8 cellular contexts compared by ENCODE assay signal in the genomic region with DNA sequence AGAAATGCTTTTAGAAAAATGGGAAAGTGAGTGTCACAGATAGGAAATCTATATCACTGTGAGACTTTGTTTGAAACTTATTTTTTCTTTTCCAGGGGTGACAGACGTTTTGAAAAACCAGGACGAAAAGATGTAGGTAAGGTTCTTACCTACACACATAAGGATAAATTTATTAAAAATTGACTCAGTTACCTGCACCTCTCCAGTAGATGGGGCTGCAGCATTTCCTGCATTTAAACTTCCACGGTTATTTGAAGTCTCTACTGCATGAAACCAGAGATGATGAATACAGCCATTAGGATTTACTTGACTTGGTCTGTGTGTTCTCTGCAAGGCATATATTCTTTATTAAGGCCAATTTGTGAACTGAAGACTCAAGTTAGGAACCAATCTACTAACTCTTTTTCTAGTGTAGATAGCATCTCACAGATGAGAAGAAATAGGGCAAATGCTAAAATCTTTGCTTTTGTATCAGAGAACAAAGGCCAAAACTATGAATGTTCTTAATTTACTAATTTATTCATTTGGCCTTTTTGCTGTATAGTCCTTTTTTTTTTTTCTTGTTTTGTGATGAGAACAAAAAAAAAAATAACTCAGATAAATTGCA. TPM values are rescaled to one million over a fixed set of nuclear protein-coding genes. Genes with fewer than 3 reads are reported as not detected.
A peak's percentile ranks its signal among the peaks of the same experiment; 100 is the strongest.
DNase-seq lines count a peak whose midpoint lies in the region; ATAC-seq and TF ChIP-seq lines count a peak whose summit lies in the region.

No MANE protein-coding gene starts in this region.

- H3K27ac ChIP-seq in fibroblast of lung (ENCODE audit: insufficient read depth, low read length): no peak overlapping the region
- H3K27ac ChIP-seq in smooth muscle cell (ENCODE audit: low read depth): no peak overlapping the region

- H3K27ac Mint-ChIP-seq in activated CD8-positive, alpha-beta memory T cell treated with anti-CD3 and anti-CD28 coated beads, Interleukin-2, amount 10 ng/mL, durations not matched to agents 7 days and 5 days: no peak overlapping the region

- H3K4me3 ChIP-seq in WI38 (ENCODE audit: low read depth, low read length) (no peak overlapping the region), fibroblast of lung (replicated peaks in 1 of 4; ENCODE audit: control extremely low read depth in 1 of 4, insufficient read depth in 1 of 4, low read depth in 3 of 4, low read length in 4 of 4) (no peak overlapping the region), smooth muscle cell (no peak overlapping the region)

- peaks cover 20% of the 10 kb centered on the region for H3K4me1 Mint-ChIP-seq in activated CD8-positive, alpha-beta memory T cell treated with anti-CD3 and anti-CD28 coated beads, Interleukin-2, amount 10 ng/mL, durations not matched to agents 7 days and 5 days

- 73% methylated on average over 3 of the region's 3 CpGs for WGBS in smooth muscle cell (ENCODE audit: low lambda C conversion rate)

- peaks cover 29% of the 10 kb centered on the region for H3K36me3 Mint-ChIP-seq in activated CD8-positive, alpha-beta memory T cell treated with anti-CD3 and anti-CD28 coated beads, Interleukin-2, amount 10 ng/mL, durations not matched to agents 7 days and 5 days

- H4K20me1 ChIP-seq in fibroblast of lung (ENCODE audit: control insufficient read depth, extremely low read depth, insufficient read depth, low read length): no peaks in the 10 kb centered on the region
- H4K20me1 ChIP-seq in smooth muscle cell (ENCODE audit: low read depth): no peaks in the 10 kb centered on the region

- H3K4me3 Mint-ChIP-seq in activated CD8-positive, alpha-beta memory T cell treated with anti-CD3 and anti-CD28 coated beads, Interleukin-2, amount 10 ng/mL, durations not matched to agents 7 days and 5 days: no peak overlapping the region

- CTCF ChIA-PET in activated CD8-positive, alpha-beta memory T cell treated with anti-CD3 and anti-CD28 coated beads, Interleukin-2, amount 10 ng/mL, durations not matched to agents 7 days and 5 days (lab: Charles Lee): interaction anchor here (0.7 kb wide), 1 partner anchor 9 kb away, joined by 3 read pairs; no protein-coding TSS in a partner anchor

- H3K36me3 ChIP-seq in fibroblast of lung (ENCODE audit: control insufficient read depth, insufficient read depth, low read length) (peaks cover 3% of the 10 kb centered on the region), smooth muscle cell (ENCODE audit: low read depth) (peaks cover 10% of the 10 kb centered on the region)

- DNase-seq in activated CD8-positive, alpha-beta memory T cell treated with anti-CD3 and anti-CD28 coated beads, Interleukin-2, amount 10 ng/mL, durations not matched to agents 7 days and 5 days: peak; percentile 57
- no peak for DNase-seq in activated CD8-positive, alpha-beta memory T cell treated with anti-CD3 and anti-CD28 coated beads for 24 hours
- peak; percentile 15 for DNase-seq in LoVo (ENCODE audit: low spot score)
- DNase-seq in fibroblast of lung (ENCODE audit: low read depth in 2 of 2): peak; percentile 39 to 47
- DNase-seq in smooth muscle cell (lab: John Stamatoyannopoulos, UW; ENCODE audit: unreplicated experiment): no peak
- DNase-seq in NCI-H187 treated with DMSO at 0.1 percent for 48 hours (lab: John Stamatoyannopoulos, UW): no peak

- H3K27me3 ChIP-seq in fibroblast of lung (ENCODE audit: control insufficient read depth, insufficient read depth, low read length): no peaks in the 10 kb centered on the region
- no peaks in the 10 kb centered on the region for H3K27me3 ChIP-seq in smooth muscle cell (ENCODE audit: low read depth)

- H3K79me2 ChIP-seq in fibroblast of lung (ENCODE audit: control insufficient read depth, insufficient read depth, low read length) (no peaks in the 10 kb centered on the region), smooth muscle cell (ENCODE audit: low read depth) (no peaks in the 10 kb centered on the region)

- no peaks in the 10 kb centered on the region for H3K27me3 Mint-ChIP-seq in activated CD8-positive, alpha-beta memory T cell treated with anti-CD3 and anti-CD28 coated beads, Interleukin-2, amount 10 ng/mL, durations not matched to agents 7 days and 5 days

- TF ChIP-seq CTCF in WI38 (IDR thresholded peaks at IDR 0.05; ENCODE audit: low read depth, low read length): peak; percentile 26; the same call in 1 of the 2 replicates
- TF ChIP-seq CTCF in fibroblast of lung (conservative IDR thresholded peaks at IDR 0.05 in 1 of 2, IDR thresholded peaks at IDR 0.05 in 1 of 2; ENCODE audit: low read depth in 1 of 2, low read length in 2 of 2): peak; percentile 34 to 50
- peak; percentile 51 for TF ChIP-seq CTCF in smooth muscle cell (IDR thresholded peaks at IDR 0.05; ENCODE audit: borderline replicate concordance, insufficient read depth, poor library complexity, severe bottlenecking)

- H3K9me3 Mint-ChIP-seq in activated CD8-positive, alpha-beta memory T cell treated with anti-CD3 and anti-CD28 coated beads, Interleukin-2, amount 10 ng/mL, durations not matched to agents 7 days and 5 days (ENCODE audit: low read depth): no peaks in the 10 kb centered on the region

- no peak overlapping the region for H3K9ac ChIP-seq in fibroblast of lung (ENCODE audit: insufficient read depth, low read length)
- no peak overlapping the region for H3K9ac ChIP-seq in smooth muscle cell (ENCODE audit: low read depth)

- H2AFZ ChIP-seq in fibroblast of lung (ENCODE audit: low read length): no peak overlapping the region
- no peak overlapping the region for H2AFZ ChIP-seq in smooth muscle cell (ENCODE audit: low read depth)

- no peaks in the 10 kb centered on the region for H3F3A ChIP-seq in smooth muscle cell (ENCODE audit: low read depth)

- H3K4me2 ChIP-seq in fibroblast of lung (ENCODE audit: extremely low read depth, insufficient read depth, low read length): no peak overlapping the region
- no peak overlapping the region for H3K4me2 ChIP-seq in smooth muscle cell

- H3K4me1 ChIP-seq in fibroblast of lung (ENCODE audit: control insufficient read depth, extremely low read depth, insufficient read depth, low read length): no peaks in the 10 kb centered on the region
- H3K4me1 ChIP-seq in smooth muscle cell (ENCODE audit: low read depth): no peaks in the 10 kb centered on the region

- peak; percentile 39 for ATAC-seq in activated CD8-positive, alpha-beta memory T cell treated with anti-CD3 and anti-CD28 coated beads, Interleukin-2, amount 10 ng/mL, durations not matched to agents 7 days and 5 days
- no peak for ATAC-seq in GM19467 (IDR thresholded peaks at IDR 0.05; ENCODE audit: unreplicated experiment)

- H3K9me3 ChIP-seq in fibroblast of lung (ENCODE audit: control insufficient read depth, insufficient read depth, low read depth, low read length) (no peaks in the 10 kb centered on the region), smooth muscle cell (replicated peaks; ENCODE audit: low read depth) (no peaks in the 10 kb centered on the region)

RNA-seq across cellular contexts. Expression of a gene that starts 15.0 kb away (rescaled TPM):
- total RNA-seq in activated CD8-positive, alpha-beta memory T cell treated with anti-CD3 and anti-CD28 coated beads, Interleukin-2, amount 10 ng/mL, durations not matched to agents 7 days and 5 days: not detected
- not detected in 2 replicates for total RNA-seq in fibroblast of lung
- not detected in 2 replicates for polyA plus RNA-seq in fibroblast of lung
- polyA plus RNA-seq in fibroblast of lung (2012): not detected in 2 replicates
- not detected in 2 replicates for polyA minus RNA-seq in fibroblast of lung (ENCODE audit: low replicate concordance)
- 0.13 TPM in 1 of 2 replicates, not detected in the other for total RNA-seq in smooth muscle cell
- polyA plus RNA-seq in smooth muscle cell: 1.2 TPM in 1 of 2 replicates, not detected in the other

Comparison
In these comparisons a context has a peak if more than half of its experiments do, and no peak if none do; other contexts are left out.
1. DNase-seq: peak in activated CD8-positive, alpha-beta memory T cell treated with anti-CD3 and anti-CD28 coated beads, Interleukin-2, amount 10 ng/mL, durations not matched to agents 7 days and 5 days (single experiment), LoVo (single experiment) and fibroblast of lung (2 of 2); none in activated CD8-positive, alpha-beta memory T cell treated with anti-CD3 and anti-CD28 coated beads for 24 hours (single experiment), smooth muscle cell (single experiment) and NCI-H187 treated with DMSO at 0.1 percent for 48 hours (single experiment).
2. Peak in every context shown above with its lines, with median percentiles within 50 percentile points of each other: CTCF ChIP-seq.